ENCODE assay signal across 25 cellular contexts in genomic region chr1:218482683-218483082, GRCh38.
DNase-seq lines count a peak whose midpoint lies in the region; ATAC-seq, FAIRE-seq and TF ChIP-seq lines count a peak whose summit lies in the region.
"Had no signal": no experiment of that assay in that cellular context is flagged by ENCODE, and none has a peak within 500 bp of the region (broad histone marks: within the 10 kb centered on the region; RNA-seq: fewer than 3 reads in every experiment).

No MANE protein-coding gene starts in this region.

- no peaks in the 10 kb centered on the region for H3K23me2 ChIP-seq in H1 (ENCODE audit: low read depth, low read length)

- H3K4me3 ChIP-seq in right atrium auricular region = no peak overlapping the region
- H3K4me3 ChIP-seq in H1 (ENCODE audit: extremely low read depth in 1 of 4, insufficient read depth in 2 of 4, low read depth in 3 of 4, low read length in 4 of 4) = no peak overlapping the region
- no peak overlapping the region for H3K4me3 ChIP-seq in CD8-positive, alpha-beta T cell (ENCODE audit: low read depth, low read length)
- H3K4me3 ChIP-seq in Karpas-422 (ENCODE audit: low read length) = no peak overlapping the region
- H3K4me3 ChIP-seq: psoas muscle had no signal

- WGBS in H1 (ENCODE audit: extremely low coverage in 1 of 2, insufficient coverage in 1 of 2, insufficient read length in 1 of 2, insufficient replicate concordance in 2 of 2, low coverage in 1 of 2, low lambda C conversion rate in 2 of 2, missing lambda C conversion rate in 1 of 2), 2 experiments = 95% methylated on average over 5 of the region's 5 CpGs; no CpG with 5 or more reads in 1 of the 2 experiments

- H3K4me2 ChIP-seq in H1 (ENCODE audit: insufficient read depth in 1 of 2, low read depth in 2 of 2, low read length in 2 of 2) = no peak overlapping the region
- no peak overlapping the region for H3K4me2 ChIP-seq in Karpas-422 (ENCODE audit: low read depth, low read length, poor library complexity, severe bottlenecking)

- H3K4ac ChIP-seq in H1 (replicated peaks; ENCODE audit: insufficient read length, low read depth, low read length) = no peak overlapping the region

- no peak overlapping the region for H4K5ac ChIP-seq in H1 (ENCODE audit: insufficient read length, low read depth, low read length)

- H4K8ac ChIP-seq in H1 (ENCODE audit: extremely low read depth, insufficient read depth, low read length) = no peak overlapping the region

- H2BK120ac ChIP-seq in H1 (replicated peaks; ENCODE audit: low read depth, low read length) = no peak overlapping the region

- no peak overlapping the region for H2BK12ac ChIP-seq in H1 (ENCODE audit: low read depth, low read length)

- no peaks in the 10 kb centered on the region for H3K79me1 ChIP-seq in H1 (ENCODE audit: low read depth, low read length)

- H3K9me3 Mint-ChIP-seq in CD8-positive, alpha-beta T cell = no peaks in the 10 kb centered on the region
- H3K9me3 Mint-ChIP-seq: activated B cell treated with CpG ODN at 0.5 μM for 24 hours; activated naive CD8-positive, alpha-beta T cell treated with anti-CD3 and anti-CD28 coated beads, Interleukin-2, amount 50 U/mL, for 24 hours; endodermal cell; HFFc6; nephron progenitor cell; stimulated activated memory B cell treated with anti-CD40 and anti-IgM and Interleukin-4, amounts not matched to agents 10 μg/mL and 1 μg/mL and 100 μg/mL, for 72 hours had no signal

- H3K27ac ChIP-seq in right atrium auricular region (peak overlapping the region in 1 of 2 donors; percentile 44), H1 (ENCODE audit: low read depth, low read length) (no peak overlapping the region), Karpas-422 (ENCODE audit: low read length) (no peak overlapping the region)
- H3K27ac ChIP-seq in CD8-positive, alpha-beta T cell (ENCODE audit: low read depth, low read length) = no peak overlapping the region
- H3K27ac ChIP-seq: psoas muscle had no signal

- TF ChIP-seq EP300 in H1 (IDR thresholded peaks at IDR 0.05; ENCODE audit: borderline replicate concordance in 1 of 2, low read depth in 2 of 2, low read length in 2 of 2) = no peak

- POLR2A ChIA-PET in H1 (lab: Charles Lee; ENCODE audit: partially characterized antibody) = no interaction called here
- POLR2A ChIA-PET in CD8-positive, alpha-beta T cell (lab: Charles Lee) = no interaction called here

- no peak overlapping the region for H3K9ac ChIP-seq in H1 (replicated peaks in 1 of 4; ENCODE audit: extremely low read depth in 1 of 4, low read depth in 3 of 4, low read length in 3 of 4)
- no peak overlapping the region for H3K9ac ChIP-seq in Karpas-422 (ENCODE audit: low read length)

- H3K79me2 ChIP-seq in H1 (ENCODE audit: control insufficient read depth in 1 of 2, insufficient read depth in 2 of 2, low read length in 2 of 2) (no peaks in the 10 kb centered on the region), Karpas-422 (ENCODE audit: low read length) (no peaks in the 10 kb centered on the region)

- H2BK20ac ChIP-seq in H1 (ENCODE audit: low read length) = no peak overlapping the region

- H3K23ac ChIP-seq in H1 (ENCODE audit: insufficient read length) = no peak overlapping the region

- DNase-seq in Right ventricle myocardium superior (no peak), right atrium auricular region (ENCODE audit: low spot score) (no peak), H1 (ENCODE audit: low read depth in 1 of 2, low spot score in 2 of 2) (no peak), left ventricle myocardium superior (no peak), Karpas-422 (no peak), hippocampal formation (lab: John Stamatoyannopoulos, UW) (no peak)
- no peak for DNase-seq in CD8-positive, alpha-beta T cell
- DNase-seq: activated B cell treated with CpG ODN at 0.5 μM for 24 hours; activated CD8-positive, alpha-beta memory T cell treated with anti-CD3 and anti-CD28 coated beads for 24 hours; activated naive CD8-positive, alpha-beta T cell treated with anti-CD3 and anti-CD28 coated beads, Interleukin-2, amount 50 U/mL, for 24 hours; DMS53; endodermal cell; HFFc6; NCI-H187 treated with DMSO at 0.1 percent for 48 hours; NCI-H446 treated with DMSO at 0.1 percent for 48 hours; nephron progenitor cell; psoas muscle; SHP77; T-helper 17 cell had no signal

- H3K14ac ChIP-seq in H1 (ENCODE audit: insufficient read length) = no peak overlapping the region

- H4K91ac ChIP-seq in H1 (replicated peaks; ENCODE audit: insufficient read length, low read length) = no peak overlapping the region

- no peak overlapping the region for H3K4me3 Mint-ChIP-seq in CD8-positive, alpha-beta T cell
- H3K4me3 Mint-ChIP-seq: activated B cell treated with CpG ODN at 0.5 μM for 24 hours; activated naive CD8-positive, alpha-beta T cell treated with anti-CD3 and anti-CD28 coated beads, Interleukin-2, amount 50 U/mL, for 24 hours; CD14-positive monocyte; endodermal cell; HFFc6; nephron progenitor cell; stimulated activated memory B cell treated with anti-CD40 and anti-IgM and Interleukin-4, amounts not matched to agents 10 μg/mL and 1 μg/mL and 100 μg/mL, for 72 hours; T-helper 17 cell; type B pancreatic cell had no signal

- CTCF ChIA-PET in H1 (lab: Charles Lee; ENCODE audit: partially characterized antibody) = no interaction called here
- CTCF ChIA-PET in CD8-positive, alpha-beta T cell (lab: Charles Lee) = no interaction called here

- H3K18ac ChIP-seq in H1 (ENCODE audit: extremely low read depth, low read length) = no peak overlapping the region

- no peak for TF ChIP-seq RAD21 in H1 (IDR thresholded peaks at IDR 0.05 in 1 of 2, conservative IDR thresholded peaks at IDR 0.05 in 1 of 2; ENCODE audit: low read depth in 2 of 2, low read length in 2 of 2)

- H3K9me3 ChIP-seq in right atrium auricular region (no peaks in the 10 kb centered on the region), H1 (ENCODE audit: insufficient read depth in 2 of 2, low read depth in 1 of 2, low read length in 1 of 2) (no peaks in the 10 kb centered on the region), Karpas-422 (ENCODE audit: low read length) (no peaks in the 10 kb centered on the region)
- no peaks in the 10 kb centered on the region for H3K9me3 ChIP-seq in CD8-positive, alpha-beta T cell (ENCODE audit: low read length)
- H3K9me3 ChIP-seq: psoas muscle had no signal

- ATAC-seq in Right ventricle myocardium superior (ENCODE audit: poor library complexity) (peak; percentile 81), left ventricle myocardium superior (peak; percentile 78), GM18502 (IDR thresholded peaks at IDR 0.05; ENCODE audit: poor library complexity, unreplicated experiment) (no peak)
- ATAC-seq in CD8-positive, alpha-beta T cell = no peak
- ATAC-seq: activated naive CD8-positive, alpha-beta T cell treated with anti-CD3 and anti-CD28 coated beads, Interleukin-2, amount 50 U/mL, for 24 hours; stimulated activated memory B cell treated with anti-CD40 and anti-IgM and Interleukin-4, amounts not matched to agents 10 μg/mL and 1 μg/mL and 100 μg/mL, for 72 hours; T-helper 17 cell had no signal

- no peaks in the 10 kb centered on the region for H3K9me2 ChIP-seq in Karpas-422 (replicated peaks; ENCODE audit: insufficient read depth, low read length)

- H2AFZ ChIP-seq in H1 (ENCODE audit: low read length) (no peak overlapping the region), Karpas-422 (ENCODE audit: low read length) (no peak overlapping the region)

- 0 out of 2 replicates have a peak overlapping the region, but pooled peaks have one; percentile 3 for H2BK15ac ChIP-seq in H1 (ENCODE audit: low read length)

- intact Hi-C loops in Right ventricle myocardium superior (cut with DNase I) (no loop called here), left ventricle myocardium superior (cut with micrococcal nuclease) (no loop called here)
- intact Hi-C loops in CD8-positive, alpha-beta T cell (cut with DNase I, micrococcal nuclease) = no loop called here

- H3K27me3 ChIP-seq in right atrium auricular region (no peaks in the 10 kb centered on the region), H1 (replicated peaks in 1 of 4; ENCODE audit: control insufficient read depth in 3 of 4, extremely low read depth in 1 of 4, insufficient read depth in 3 of 4, low read length in 3 of 4) (no peaks in the 10 kb centered on the region), Karpas-422 (ENCODE audit: low read length) (no peaks in the 10 kb centered on the region)
- no peaks in the 10 kb centered on the region for H3K27me3 ChIP-seq in CD8-positive, alpha-beta T cell (ENCODE audit: insufficient read depth, low read length)

- FAIRE-seq in H1 (lab: Jason Lieb, UNC) = no peak
- FAIRE-seq: A204.1, islet of Langerhans had no signal

- no peak for TF ChIP-seq POLR2A in H1 (IDR thresholded peaks at IDR 0.05; ENCODE audit: control extremely low read depth in 1 of 2, low read depth in 2 of 2, low read length in 2 of 2)

- no peaks in the 10 kb centered on the region for H3K4me1 Mint-ChIP-seq in CD8-positive, alpha-beta T cell (ENCODE audit: low read depth)
- H3K4me1 Mint-ChIP-seq: activated naive CD8-positive, alpha-beta T cell treated with anti-CD3 and anti-CD28 coated beads, Interleukin-2, amount 50 U/mL, for 24 hours; endodermal cell; nephron progenitor cell; stimulated activated memory B cell treated with anti-CD40 and anti-IgM and Interleukin-4, amounts not matched to agents 10 μg/mL and 1 μg/mL and 100 μg/mL, for 72 hours; T-helper 17 cell had no signal

- H3K4me1 ChIP-seq in right atrium auricular region = peaks cover 0 to 11% of the 10 kb centered on the region in 2 donors
- no peaks in the 10 kb centered on the region for H3K4me1 ChIP-seq in H1 (replicated peaks in 1 of 4; ENCODE audit: control insufficient read depth in 3 of 4, insufficient read depth in 4 of 4, low read length in 3 of 4)
- no peaks in the 10 kb centered on the region for H3K4me1 ChIP-seq in CD8-positive, alpha-beta T cell (ENCODE audit: insufficient read depth, low read length)
- no peaks in the 10 kb centered on the region for H3K4me1 ChIP-seq in Karpas-422 (ENCODE audit: low read length)

- H3K56ac ChIP-seq in H1 (replicated peaks; ENCODE audit: insufficient read length, low read depth, low read length) = no peak overlapping the region

- H4K20me1 ChIP-seq in H1 (replicated peaks in 1 of 2; ENCODE audit: control insufficient read depth in 1 of 2, insufficient read depth in 2 of 2, low read length in 2 of 2) (no peaks in the 10 kb centered on the region), Karpas-422 (ENCODE audit: insufficient read depth, low read depth, low read length) (no peaks in the 10 kb centered on the region)

- H2BK5ac ChIP-seq in H1 (ENCODE audit: low read depth, low read length) = no peak overlapping the region

- TF ChIP-seq CTCF in right atrium auricular region (IDR thresholded peaks at IDR 0.05) = no peak
- TF ChIP-seq CTCF in H1 (IDR thresholded peaks at IDR 0.05; ENCODE audit: control extremely low read depth in 1 of 3, insufficient read depth in 1 of 3, low read depth in 1 of 3, low read length in 3 of 3) = no peak
- no peak for TF ChIP-seq CTCF in CD8-positive, alpha-beta T cell (IDR thresholded peaks at IDR 0.05)

- H3K36me3 Mint-ChIP-seq in CD8-positive, alpha-beta T cell = no peaks in the 10 kb centered on the region
- H3K36me3 Mint-ChIP-seq: CD14-positive monocyte; stimulated activated memory B cell treated with anti-CD40 and anti-IgM and Interleukin-4, amounts not matched to agents 10 μg/mL and 1 μg/mL and 100 μg/mL, for 72 hours; type B pancreatic cell had no signal

- H3K27me3 Mint-ChIP-seq in CD8-positive, alpha-beta T cell (ENCODE audit: low read depth) = no peaks in the 10 kb centered on the region
- H3K27me3 Mint-ChIP-seq: activated B cell treated with CpG ODN at 0.5 μM for 24 hours; stimulated activated memory B cell treated with anti-CD40 and anti-IgM and Interleukin-4, amounts not matched to agents 10 μg/mL and 1 μg/mL and 100 μg/mL, for 72 hours; type B pancreatic cell had no signal

- no peak overlapping the region for H2AK5ac ChIP-seq in H1 (ENCODE audit: low read depth, low read length)

- no peaks in the 10 kb centered on the region for H3K36me3 ChIP-seq in right atrium auricular region
- H3K36me3 ChIP-seq in H1 (ENCODE audit: control insufficient read depth in 2 of 4, insufficient read depth in 4 of 4, low read length in 3 of 4) = no peaks in the 10 kb centered on the region
- no peaks in the 10 kb centered on the region for H3K36me3 ChIP-seq in CD8-positive, alpha-beta T cell (ENCODE audit: insufficient read depth, low read length)
- no peaks in the 10 kb centered on the region for H3K36me3 ChIP-seq in Karpas-422 (ENCODE audit: insufficient read depth, low read length)

- no peak overlapping the region for H3K27ac Mint-ChIP-seq in CD8-positive, alpha-beta T cell
- H3K27ac Mint-ChIP-seq: activated B cell treated with CpG ODN at 0.5 μM for 24 hours; activated naive CD8-positive, alpha-beta T cell treated with anti-CD3 and anti-CD28 coated beads, Interleukin-2, amount 50 U/mL, for 24 hours; endodermal cell; HFFc6; nephron progenitor cell; stimulated activated memory B cell treated with anti-CD40 and anti-IgM and Interleukin-4, amounts not matched to agents 10 μg/mL and 1 μg/mL and 100 μg/mL, for 72 hours; T-helper 17 cell; type B pancreatic cell had no signal

Comparison
In these comparisons a context has a peak if more than half of its experiments do, and no peak if none do; other contexts are left out.
1. ATAC-seq: peak in Right ventricle myocardium superior (single experiment) and left ventricle myocardium superior (single experiment); none in CD8-positive, alpha-beta T cell (single experiment) and GM18502 (single experiment).